1 cellular context compared by ENCODE assay signal in genomic region chr22:33887173-33887572, GRCh38.
TF ChIP-seq lines count a peak whose summit lies in the region.

No MANE protein-coding gene starts in this region.

TF ChIP-seq in H1, 55 proteins besides CTCF, POLR2A, EP300 and RAD21:
- TF ChIP-seq TEAD4 (IDR thresholded peaks at IDR 0.05; ENCODE audit: low read depth, low read length) (peak; percentile 63; the same call in 1 of the 2 replicates), RBBP5 (IDR thresholded peaks at IDR 0.05; ENCODE audit: borderline replicate concordance, low read depth, low read length) (no peak)
